ENCODE assay signal across 14 cellular contexts in genomic region chr17:80339731-80340456, GRCh38.
"Had no signal": no experiment of that assay in that cellular context is flagged by ENCODE, and none has a peak within 500 bp of the region (broad histone marks: within the 10 kb centered on the region; RNA-seq: fewer than 3 reads in every experiment).

No MANE protein-coding gene starts in this region.

- H3K4me3 Mint-ChIP-seq: activated naive CD4-positive, alpha-beta T cell treated with anti-CD3 and anti-CD28 coated beads, Interleukin-2, amount 10 ng/mL, durations not matched to agents 7 days and 5 days; naive thymus-derived CD8-positive, alpha-beta T cell had no signal

- H3K27ac Mint-ChIP-seq: activated naive CD4-positive, alpha-beta T cell treated with anti-CD3 and anti-CD28 coated beads, Interleukin-2, amount 10 ng/mL, durations not matched to agents 7 days and 5 days had no signal

- FAIRE-seq: keratinocyte had no signal

- H3K27me3 Mint-ChIP-seq: activated naive CD4-positive, alpha-beta T cell treated with anti-CD3 and anti-CD28 coated beads, Interleukin-2, amount 10 ng/mL, durations not matched to agents 7 days and 5 days; naive thymus-derived CD8-positive, alpha-beta T cell had no signal

- H3K9me3 Mint-ChIP-seq: activated naive CD4-positive, alpha-beta T cell treated with anti-CD3 and anti-CD28 coated beads, Interleukin-2, amount 10 ng/mL, durations not matched to agents 7 days and 5 days; naive thymus-derived CD8-positive, alpha-beta T cell had no signal

- DNase-seq: activated CD8-positive, alpha-beta memory T cell treated with anti-CD3 and anti-CD28 coated beads, Interleukin-2, amount 50 U/mL, for 4 hours; activated naive CD4-positive, alpha-beta T cell treated with anti-CD3 and anti-CD28 coated beads, Interleukin-2, amount 10 ng/mL, durations not matched to agents 7 days and 5 days; amniotic stem cell; caudate nucleus; mesenchymal stem cell; naive thymus-derived CD8-positive, alpha-beta T cell; retina; stimulated activated CD4-positive, alpha-beta T cell treated with anti-CD3 and anti-CD28 coated beads, Interleukin-4, amount 100 ng/mL, for 4 hours; stimulated activated CD8-positive, alpha-beta memory T cell treated with anti-CD3 and anti-CD28 coated beads, Interleukin-4, amount 100 ng/mL, for 48 hours; T-helper 1 cell; T1000; thyroid gland; uterus had no signal

- ATAC-seq: naive thymus-derived CD8-positive, alpha-beta T cell had no signal
